In the genomic region with DNA sequence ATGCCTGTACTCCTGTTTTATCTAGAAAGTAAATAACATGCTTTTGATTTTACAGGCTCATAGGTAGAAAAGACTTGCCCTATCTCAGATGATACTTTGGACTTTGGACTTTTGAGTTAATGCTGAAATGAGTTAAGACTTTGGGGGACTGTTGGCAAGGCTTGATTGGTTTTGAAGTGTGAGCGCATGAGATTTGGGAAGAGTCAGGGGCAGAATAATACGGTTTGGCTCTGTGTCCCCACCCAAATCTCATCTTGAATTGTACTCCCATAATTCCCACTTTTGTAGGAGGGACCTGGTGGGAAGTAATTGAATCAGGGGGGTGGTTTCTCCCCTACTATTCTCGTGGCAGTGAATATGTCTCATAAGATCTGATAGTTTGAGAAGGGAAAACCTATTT, we compare ENCODE assay signal across 1 cellular context.
A peak's percentile ranks its signal among the peaks of the same experiment; 100 is the strongest.
TF ChIP-seq lines count a peak whose summit lies in the region.

No MANE protein-coding gene starts in this region.

TF ChIP-seq in HepG2, 621 proteins besides CTCF, POLR2A, EP300 and RAD21 (continued from another document):
- TF ChIP-seq, protein P1, sequence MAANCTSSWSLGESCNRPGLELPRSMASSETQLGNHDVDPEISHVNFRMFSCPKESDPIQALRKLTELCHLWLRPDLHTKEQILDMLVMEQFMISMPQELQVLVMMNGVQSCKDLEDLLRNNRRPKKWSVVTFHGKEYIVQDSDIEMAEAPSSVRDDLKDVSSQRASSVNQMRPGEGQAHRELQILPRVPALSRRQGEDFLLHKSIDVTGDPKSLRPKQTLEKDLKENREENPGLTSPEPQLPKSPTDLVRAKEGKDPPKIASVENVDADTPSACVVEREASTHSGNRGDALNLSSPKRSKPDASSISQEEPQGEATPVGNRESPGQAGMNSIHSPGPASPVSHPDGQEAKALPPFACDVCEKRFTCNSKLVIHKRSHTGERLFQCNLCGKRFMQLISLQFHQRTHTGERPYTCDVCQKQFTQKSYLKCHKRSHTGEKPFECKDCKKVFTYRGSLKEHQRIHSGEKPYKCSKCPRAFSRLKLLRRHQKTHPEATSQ (CRISPR knock-in tag; IDR thresholded peaks at IDR 0.05; ENCODE audit: borderline replicate concordance) = peak; percentile 80; the same call in 1 of the 2 replicates
- TF ChIP-seq HNF4G (IDR thresholded peaks at IDR 0.05; ENCODE audit: borderline replicate concordance, low read depth, low read length) (0 out of 2 replicates have a peak, but pooled peaks have one; percentile 26), HNF4G (CRISPR knock-in tag; IDR thresholded peaks at IDR 0.05; ENCODE audit: borderline replicate concordance, low read depth) (no peak), ZMYM4 (CRISPR knock-in tag; IDR thresholded peaks at IDR 0.05) (peak; percentile 52), ELF1 (CRISPR knock-in tag; IDR thresholded peaks at IDR 0.05) (no peak), ISL2 (CRISPR knock-in tag; IDR thresholded peaks at IDR 0.05) (peak; percentile 45; the same call in 1 of the 2 replicates), TAF1 (CRISPR knock-in tag; IDR thresholded peaks at IDR 0.05) (no peak)
TF ChIP-seq in HepG2: peak in this region for 5.
